Comparison of ENCODE assay signal across 23 cellular contexts in genomic region chr2:102001767-102002142, GRCh38. TPM values are rescaled to one million over a fixed set of nuclear protein-coding genes. Genes with fewer than 3 reads are reported as not detected.
DNase-seq lines count a peak whose midpoint lies in the region; ATAC-seq and TF ChIP-seq lines count a peak whose summit lies in the region.
"Had no signal": no experiment of that assay in that cellular context is flagged by ENCODE, and none has a peak within 500 bp of the region (broad histone marks: within the 10 kb centered on the region; RNA-seq: fewer than 3 reads in every experiment).

No MANE protein-coding gene starts in this region.

- H3K9me3 ChIP-seq in right lobe of liver: no peaks in the 10 kb centered on the region
- no peaks in the 10 kb centered on the region for H3K9me3 ChIP-seq in effector memory CD4-positive, alpha-beta T cell (ENCODE audit: control insufficient read depth, low read length)
- H3K9me3 ChIP-seq: right atrium auricular region, upper lobe of right lung had no signal

- peak; percentile 85 for DNase-seq in activated naive CD4-positive, alpha-beta T cell treated with anti-CD3 and anti-CD28 coated beads for 36 hours
- DNase-seq in activated naive CD4-positive, alpha-beta T cell (lab: John Stamatoyannopoulos, UW): no peak
- DNase-seq in RWPE1 (ENCODE audit: low spot score): peak; percentile 63
- DNase-seq in activated naive CD4-positive, alpha-beta T cell treated with anti-CD3 and anti-CD28 coated beads, Interleukin-2, amount 50 U/mL, for 72 hours (ENCODE audit: low spot score in 2 of 2): peak in 1 of 2 donors; percentile 53
- DNase-seq in stimulated activated CD4-positive, alpha-beta T cell treated with anti-CD3 and anti-CD28 coated beads, Interleukin-2, amount 100 ng/mL, for 48 hours: peak; percentile 31 to 37
- DNase-seq in right lobe of liver: no peak
- no peak for DNase-seq in NCI-H2227 treated with DMSO at 0.1 percent for 48 hours (lab: John Stamatoyannopoulos, UW)
- DNase-seq in effector memory CD4-positive, alpha-beta T cell: no peak
- DNase-seq: activated gamma-delta T cell; CD4-positive, alpha-beta T cell; DMS 273 treated with DMSO at 0.1 percent for 48 hours; effector CD4-positive, alpha-beta T cell; GDM1; HFFc6; left cardiac atrium; mesenchymal stem cell; naive B cell; NCI-H2171 treated with DMSO at 0.1 percent for 48 hours; SIG-M5; upper lobe of right lung had no signal

- TF ChIP-seq CTCF in RWPE1 (conservative IDR thresholded peaks at IDR 0.05; ENCODE audit: low read depth): no peak
- no peak for TF ChIP-seq CTCF in right lobe of liver (IDR thresholded peaks at IDR 0.05)

- no peak overlapping the region for H3K27ac Mint-ChIP-seq in activated naive CD4-positive, alpha-beta T cell treated with anti-CD3 and anti-CD28 coated beads for 36 hours
- no peak overlapping the region for H3K27ac Mint-ChIP-seq in activated naive CD4-positive, alpha-beta T cell treated with anti-CD3 and anti-CD28 coated beads, Interleukin-2, amount 50 U/mL, for 72 hours
- H3K27ac Mint-ChIP-seq: CD4-positive, alpha-beta T cell; HFFc6 had no signal

- H3K36me3 ChIP-seq in right lobe of liver: no peaks in the 10 kb centered on the region
- no peaks in the 10 kb centered on the region for H3K36me3 ChIP-seq in effector memory CD4-positive, alpha-beta T cell (ENCODE audit: control insufficient read depth, insufficient read depth, low read length)
- H3K36me3 ChIP-seq: right atrium auricular region, upper lobe of right lung had no signal

- intact Hi-C loops in activated naive CD4-positive, alpha-beta T cell treated with anti-CD3 and anti-CD28 coated beads for 36 hours (cut with micrococcal nuclease): loop anchor here (1.0 to 5.0 kb wide), 12 partner anchors 12 to 656 kb away; no protein-coding TSS in a partner anchor
- intact Hi-C loops in right lobe of liver (cut with DNase I): no loop called here

- no peaks in the 10 kb centered on the region for H3K36me3 Mint-ChIP-seq in activated naive CD4-positive, alpha-beta T cell treated with anti-CD3 and anti-CD28 coated beads for 36 hours (ENCODE audit: low read depth)
- H3K36me3 Mint-ChIP-seq in activated naive CD4-positive, alpha-beta T cell treated with anti-CD3 and anti-CD28 coated beads, Interleukin-2, amount 50 U/mL, for 72 hours: peaks cover 5% of the 10 kb centered on the region in 2 donors
- H3K36me3 Mint-ChIP-seq: naive B cell had no signal

- POLR2A ChIA-PET in RWPE1 (lab: Yijun Ruan, JAX; ENCODE audit: low non-redundant PET): no interaction called here

- H3K4me1 ChIP-seq in right lobe of liver: peaks cover 0 to 24% (median 9%) of the 10 kb centered on the region in 4 donors
- H3K4me1 ChIP-seq in effector memory CD4-positive, alpha-beta T cell (ENCODE audit: control insufficient read depth, insufficient read depth, low read length, poor library complexity, severe bottlenecking): peaks cover 3% of the 10 kb centered on the region
- H3K4me1 ChIP-seq: right atrium auricular region had no signal

- 81% methylated on average over 4 of the region's 4 CpGs for WGBS in right lobe of liver (ENCODE audit: insufficient coverage, low coverage, low lambda C conversion rate, missing lambda C conversion rate)

- TF ChIP-seq POLR2A in right lobe of liver (IDR thresholded peaks at IDR 0.05): no peak

- H3K27ac ChIP-seq in RWPE1 (no peak overlapping the region), right lobe of liver (no peak overlapping the region)
- no peak overlapping the region for H3K27ac ChIP-seq in effector memory CD4-positive, alpha-beta T cell (ENCODE audit: insufficient read depth, low read length, poor library complexity, severe bottlenecking)
- H3K27ac ChIP-seq: right atrium auricular region, upper lobe of right lung had no signal

- CTCF ChIA-PET in activated naive CD4-positive, alpha-beta T cell treated with anti-CD3 and anti-CD28 coated beads for 36 hours (lab: Charles Lee): interaction anchor here (0.7 to 4.4 kb wide), 9 partner anchors 12 to 239 kb away, joined by 3 to 37 read pairs (median 4); no protein-coding TSS in a partner anchor
- CTCF ChIA-PET in RWPE1 (lab: Yijun Ruan, JAX): interaction anchor here (1.3 kb wide), 1 partner anchor 19 kb away, joined by 3 read pairs; no protein-coding TSS in a partner anchor

- ATAC-seq in activated naive CD4-positive, alpha-beta T cell treated with anti-CD3 and anti-CD28 coated beads, Interleukin-2, amount 50 U/mL, for 72 hours: peak; percentile 68 to 73
- ATAC-seq in right lobe of liver: no peak
- ATAC-seq: left cardiac atrium, upper lobe of right lung had no signal

- H3K4me1 Mint-ChIP-seq in activated naive CD4-positive, alpha-beta T cell treated with anti-CD3 and anti-CD28 coated beads for 36 hours (ENCODE audit: low read depth): peaks cover 46% of the 10 kb centered on the region
- H3K4me1 Mint-ChIP-seq: naive B cell had no signal

- no peaks in the 10 kb centered on the region for H3K9me3 Mint-ChIP-seq in activated naive CD4-positive, alpha-beta T cell treated with anti-CD3 and anti-CD28 coated beads for 36 hours
- H3K9me3 Mint-ChIP-seq in activated naive CD4-positive, alpha-beta T cell treated with anti-CD3 and anti-CD28 coated beads, Interleukin-2, amount 50 U/mL, for 72 hours: peaks cover 0 to 10% of the 10 kb centered on the region in 2 donors
- H3K9me3 Mint-ChIP-seq: CD4-positive, alpha-beta T cell; HFFc6; naive B cell had no signal

- H3K27me3 ChIP-seq in right lobe of liver: no peaks in the 10 kb centered on the region
- H3K27me3 ChIP-seq in effector memory CD4-positive, alpha-beta T cell (replicated peaks; ENCODE audit: control insufficient read depth, insufficient read depth, low read length, poor library complexity, severe bottlenecking): no peaks in the 10 kb centered on the region
- H3K27me3 ChIP-seq: right atrium auricular region, upper lobe of right lung had no signal

- no peak overlapping the region for H3K4me3 Mint-ChIP-seq in activated naive CD4-positive, alpha-beta T cell treated with anti-CD3 and anti-CD28 coated beads for 36 hours
- H3K4me3 Mint-ChIP-seq: CD4-positive, alpha-beta T cell; HFFc6; naive B cell had no signal

- H3K4me3 ChIP-seq in right lobe of liver: no peak overlapping the region
- no peak overlapping the region for H3K4me3 ChIP-seq in effector memory CD4-positive, alpha-beta T cell (ENCODE audit: insufficient read depth, low read depth, low read length, poor library complexity, severe bottlenecking)
- H3K4me3 ChIP-seq: right atrium auricular region, upper lobe of right lung had no signal

- H3K27me3 Mint-ChIP-seq in activated naive CD4-positive, alpha-beta T cell treated with anti-CD3 and anti-CD28 coated beads for 36 hours (ENCODE audit: low read depth): no peaks in the 10 kb centered on the region
- H3K27me3 Mint-ChIP-seq: CD4-positive, alpha-beta T cell had no signal

RNA-seq across cellular contexts. Expression of gene IL1R2, which starts 10.0 kb away (rescaled TPM):
- 10 to 100 TPM; 10.3 to 10.5 TPM for total RNA-seq in activated naive CD4-positive, alpha-beta T cell treated with anti-CD3 and anti-CD28 coated beads for 36 hours
- 10 to 100 TPM; 10.7 to 11.8 TPM for total RNA-seq in activated naive CD4-positive, alpha-beta T cell treated with anti-CD3 and anti-CD28 coated beads, Interleukin-2, amount 50 U/mL, for 72 hours
- 10 to 100 TPM in 4 of 6 experiments, 1 to 10 TPM in 2; 5.5 to 22.8 (median 12.3) TPM for total RNA-seq in right lobe of liver
- total RNA-seq: cerebellum, glomerular endothelial cell had no signal

Comparison
In these comparisons a context has a peak if more than half of its experiments do, and no peak if none do; other contexts are left out.
1. DNase-seq: peak in activated naive CD4-positive, alpha-beta T cell treated with anti-CD3 and anti-CD28 coated beads for 36 hours (single experiment), RWPE1 (single experiment) and stimulated activated CD4-positive, alpha-beta T cell treated with anti-CD3 and anti-CD28 coated beads, Interleukin-2, amount 100 ng/mL, for 48 hours (2 of 2); none in activated naive CD4-positive, alpha-beta T cell (0 of 4), right lobe of liver (0 of 3), NCI-H2227 treated with DMSO at 0.1 percent for 48 hours (single experiment) and effector memory CD4-positive, alpha-beta T cell (0 of 3).
2. ATAC-seq: peak in activated naive CD4-positive, alpha-beta T cell treated with anti-CD3 and anti-CD28 coated beads, Interleukin-2, amount 50 U/mL, for 72 hours (2 of 2); none in right lobe of liver (0 of 4).